Comparison of ENCODE assay signal across 9 cellular contexts in the genomic region with DNA sequence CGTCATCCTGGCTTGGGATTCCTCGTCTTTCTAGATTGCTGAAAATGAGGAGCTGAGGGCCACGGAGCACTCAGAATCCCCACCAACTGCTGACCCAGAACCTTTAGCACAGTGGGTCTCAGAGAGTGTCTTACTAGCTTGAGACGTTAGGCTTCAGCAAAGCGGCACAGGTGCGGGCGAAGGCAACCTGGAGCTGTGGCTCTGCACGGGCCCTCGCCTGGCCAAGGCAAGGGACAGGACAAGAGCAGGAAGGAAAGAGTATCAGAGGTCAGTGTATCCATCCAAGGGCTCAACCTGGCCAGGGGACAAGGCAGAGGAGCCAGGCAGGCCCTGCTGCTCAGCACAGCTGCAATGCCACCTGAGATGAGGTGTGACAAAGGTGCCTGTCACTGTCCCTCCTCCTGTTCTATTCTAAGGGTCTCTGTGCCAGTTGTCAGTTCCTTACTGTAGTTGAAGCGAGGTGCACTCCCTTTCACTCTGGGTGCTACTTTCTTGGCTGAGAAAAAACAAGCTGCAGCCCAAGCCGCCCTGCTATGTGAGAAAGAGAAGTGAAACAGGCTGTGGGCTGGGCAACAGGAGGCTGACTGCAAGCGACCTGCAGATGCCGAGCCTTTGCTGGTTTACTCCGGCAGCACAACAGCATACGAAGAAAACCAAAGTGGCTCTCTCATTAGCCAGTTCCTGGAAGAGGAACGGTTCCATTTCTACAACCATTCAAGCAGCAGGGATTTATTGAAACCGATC. TPM values are rescaled to one million over a fixed set of nuclear protein-coding genes. Genes with fewer than 3 reads are reported as not detected.
DNase-seq lines count a peak whose midpoint lies in the region; ATAC-seq and TF ChIP-seq lines count a peak whose summit lies in the region.
"Had no signal": no experiment of that assay in that cellular context is flagged by ENCODE, and none has a peak within 500 bp of the region (broad histone marks: within the 10 kb centered on the region; RNA-seq: fewer than 3 reads in every experiment).

No MANE protein-coding gene starts in this region.

- DNase-seq in SIG-M5 treated with dmso at 0.1 percent for 504 hours (lab: John Stamatoyannopoulos, UW; ENCODE audit: unreplicated experiment) (peak; percentile 82), left ventricle myocardium superior (peak; percentile 35), NCI-H2107 treated with DMSO at 0.1 percent for 48 hours (lab: John Stamatoyannopoulos, UW; ENCODE audit: unreplicated experiment) (no peak), osteoblast (ENCODE audit: insufficient read length, low spot score, missing footprints) (no peak), ureter (ENCODE audit: low spot score) (no peak), progenitor cell of endocrine pancreas (ENCODE audit: low spot score, unreplicated experiment) (no peak)

- intact Hi-C loops in left ventricle myocardium superior (cut with micrococcal nuclease): no loop called here

- H3K36me3 ChIP-seq in osteoblast (ENCODE audit: insufficient read depth, low read length): no peaks in the 10 kb centered on the region
- H3K36me3 ChIP-seq: pancreas had no signal

- no peak overlapping the region for H3K27ac Mint-ChIP-seq in progenitor cell of endocrine pancreas

- no peak overlapping the region for H3K27ac ChIP-seq in osteoblast (ENCODE audit: low read depth, low read length)
- H3K27ac ChIP-seq: pancreas had no signal

- no peaks in the 10 kb centered on the region for H4K20me1 ChIP-seq in osteoblast (ENCODE audit: insufficient read depth, low read length)

- no peaks in the 10 kb centered on the region for H3K79me2 ChIP-seq in osteoblast (ENCODE audit: insufficient read depth, low read length)

- no peak overlapping the region for H3K4me3 ChIP-seq in osteoblast (ENCODE audit: insufficient read depth, low read length)
- H3K4me3 ChIP-seq: pancreas had no signal

- TF ChIP-seq CTCF in osteoblast (IDR thresholded peaks at IDR 0.05; ENCODE audit: extremely low read depth, low read depth, low read length): no peak
- no peak for TF ChIP-seq CTCF in progenitor cell of endocrine pancreas (IDR thresholded peaks at IDR 0.05; ENCODE audit: unreplicated experiment)

- peaks cover 8% of the 10 kb centered on the region for H3K27me3 ChIP-seq in osteoblast (ENCODE audit: insufficient read depth, low read length)
- H3K27me3 ChIP-seq: pancreas had no signal

- H3K4me1 Mint-ChIP-seq in progenitor cell of endocrine pancreas (ENCODE audit: low read depth): peaks cover 4% of the 10 kb centered on the region

- peak; percentile 87 for ATAC-seq in GM18873 (IDR thresholded peaks at IDR 0.05; ENCODE audit: low FRiP score, unreplicated experiment)
- ATAC-seq in HG02870 (IDR thresholded peaks at IDR 0.05; ENCODE audit: unreplicated experiment): peak; percentile 78
- ATAC-seq in left ventricle myocardium superior: peak; percentile 58

- no peak overlapping the region for H3K4me3 Mint-ChIP-seq in progenitor cell of endocrine pancreas (ENCODE audit: low read depth)

- H2AFZ ChIP-seq in osteoblast (ENCODE audit: low read length): no peak overlapping the region

- peaks cover 13% of the 10 kb centered on the region for H3K4me1 ChIP-seq in osteoblast (ENCODE audit: insufficient read depth, low read length)

- peaks cover 4% of the 10 kb centered on the region for H3K9me3 Mint-ChIP-seq in progenitor cell of endocrine pancreas (ENCODE audit: low read depth)

- H3K36me3 Mint-ChIP-seq in progenitor cell of endocrine pancreas (ENCODE audit: insufficient read depth): no peaks in the 10 kb centered on the region

- H3K27me3 Mint-ChIP-seq in progenitor cell of endocrine pancreas: peaks cover 16% of the 10 kb centered on the region

- H3K9me3 ChIP-seq in osteoblast (ENCODE audit: low read depth, low read length): no peaks in the 10 kb centered on the region
- H3K9me3 ChIP-seq: pancreas had no signal

- H3K4me2 ChIP-seq in osteoblast (ENCODE audit: insufficient read depth, low read length): no peak overlapping the region

RNA-seq across cellular contexts. Expression of gene KDM7A, which starts 33.3 kb away (rescaled TPM):
- total RNA-seq in left ventricle myocardium superior (10.3 TPM), osteoblast (12.4 and 13.4 TPM in 2 replicates), ureter (17.7 TPM), progenitor cell of endocrine pancreas (11.3 and 13.8 TPM in 2 replicates)

Comparison
In these comparisons a context has a peak if more than half of its experiments do, and no peak if none do; other contexts are left out.
1. DNase-seq: peak in SIG-M5 treated with dmso at 0.1 percent for 504 hours (single experiment) and left ventricle myocardium superior (single experiment); none in NCI-H2107 treated with DMSO at 0.1 percent for 48 hours (single experiment), osteoblast (single experiment), ureter (single experiment) and progenitor cell of endocrine pancreas (single experiment).
2. Peak in every context shown above with its lines, with median percentiles within 50 percentile points of each other: ATAC-seq.